ENCODE assay signal across 1 cellular context in genomic region chrX:154436597-154437397, GRCh38.
TF ChIP-seq lines count a peak whose summit lies in the region.

TSS of gene GDI1 (plus strand) at chrX:154437154. CDS start at chrX:154437255, 101 bp downstream.

TF ChIP-seq in HCT116, 20 proteins besides CTCF, POLR2A, EP300 and RAD21 (continued from another document):
- TF ChIP-seq, protein P1, sequence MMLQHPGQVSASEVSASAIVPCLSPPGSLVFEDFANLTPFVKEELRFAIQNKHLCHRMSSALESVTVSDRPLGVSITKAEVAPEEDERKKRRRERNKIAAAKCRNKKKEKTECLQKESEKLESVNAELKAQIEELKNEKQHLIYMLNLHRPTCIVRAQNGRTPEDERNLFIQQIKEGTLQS (IDR thresholded peaks at IDR 0.05), result no peak
TF ChIP-seq in HCT116: peak in this region for 2.
